Comparison of ENCODE assay signal across 9 cellular contexts in the genomic region with DNA sequence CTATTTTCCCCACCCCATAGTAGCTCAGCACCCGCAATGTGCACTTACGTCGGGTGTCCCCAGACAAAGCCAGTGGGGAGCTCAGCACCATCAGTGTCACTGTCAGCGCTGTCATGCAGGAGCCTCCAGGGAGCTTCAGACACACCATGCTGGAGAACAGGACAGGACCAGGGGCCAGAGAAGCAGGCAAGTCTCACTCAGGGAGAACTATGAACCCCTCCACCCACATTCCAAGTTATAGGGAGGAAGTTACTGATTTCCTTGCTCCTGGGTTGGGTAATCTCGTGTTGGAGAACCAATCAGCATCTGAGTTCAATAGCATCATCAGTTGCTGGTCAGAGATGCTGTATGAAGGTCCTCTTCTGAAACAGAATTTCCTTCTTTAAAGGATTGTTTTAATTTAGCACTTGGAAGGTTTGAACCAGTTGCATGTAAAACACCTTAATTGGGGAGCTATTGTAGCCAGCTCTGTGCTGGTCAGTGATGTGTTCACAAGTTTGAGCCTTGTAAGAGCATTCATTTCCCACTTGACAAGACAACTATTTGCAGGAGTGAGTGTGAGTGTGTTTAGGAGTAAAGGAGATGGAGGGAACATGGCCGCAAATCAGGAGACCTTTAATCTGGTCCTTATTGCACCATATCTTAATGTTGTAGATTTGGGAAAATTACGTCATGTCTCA. TPM values are rescaled to one million over a fixed set of nuclear protein-coding genes. Genes with fewer than 3 reads are reported as not detected.
DNase-seq lines count a peak whose midpoint lies in the region; ATAC-seq and TF ChIP-seq lines count a peak whose summit lies in the region.
"Not testable (repeated sequence)": the region's sequence is repeated elsewhere in the genome, so short reads cannot be mapped to it uniquely, and the experiment has no call there.
"Had no signal": no experiment of that assay in that cellular context is flagged by ENCODE, and none has a peak within 500 bp of the region (broad histone marks: within the 10 kb centered on the region; RNA-seq: fewer than 3 reads in every experiment).

Gene HLA-DRB1, minus strand, starts transcription at position 254 of the 680 bp plus-strand sequence. Its CDS starts 106 bp downstream, at position 148.

- H3K27ac Mint-ChIP-seq in activated naive CD8-positive, alpha-beta T cell; type B pancreatic cell: not testable (repeated sequence)

- H3K27me3 ChIP-seq in muscle layer of duodenum (ENCODE audit: low read depth, low read length) = not testable (repeated sequence)

- not testable (repeated sequence) for H3K27me3 Mint-ChIP-seq in activated naive CD8-positive, alpha-beta T cell
- peaks cover 30% of the 10 kb centered on the region for H3K27me3 Mint-ChIP-seq in type B pancreatic cell

- H3K4me3 Mint-ChIP-seq in activated naive CD8-positive, alpha-beta T cell = peak within 1 kb of the TSS; percentile 73
- not testable (repeated sequence) for H3K4me3 Mint-ChIP-seq in type B pancreatic cell

- peak within 1 kb of the TSS; percentile 92 for H3K27ac ChIP-seq in muscle layer of duodenum (ENCODE audit: low read length)

- not testable (repeated sequence) for DNase-seq in glomerular endothelial cell (ENCODE audit: extremely low read depth, low read depth, low spot score); type B pancreatic cell (ENCODE audit: extremely low spot score, unreplicated experiment)

- not testable (repeated sequence) for TF ChIP-seq CTCF in type B pancreatic cell (conservative IDR thresholded peaks at IDR 0.05)

- TF ChIP-seq POLR2A in GM10847 (IDR thresholded peaks at IDR 0.05; ENCODE audit: extremely low read depth, insufficient read length) = peak; percentile 88

- not testable (repeated sequence) for H3K9me3 Mint-ChIP-seq in activated naive CD8-positive, alpha-beta T cell (ENCODE audit: low read depth); type B pancreatic cell

- H3K4me1 Mint-ChIP-seq in activated naive CD8-positive, alpha-beta T cell (ENCODE audit: low read depth); type B pancreatic cell (ENCODE audit: unreplicated experiment): not testable (repeated sequence)

- H3K9me3 ChIP-seq in muscle layer of duodenum (ENCODE audit: control insufficient read depth in 1 of 2, low read length in 2 of 2) = not testable (repeated sequence)

- H3K36me3 ChIP-seq in muscle layer of duodenum (ENCODE audit: control insufficient read depth in 1 of 2, insufficient read depth in 2 of 2, low read length in 2 of 2) = not testable (repeated sequence)

- not testable (repeated sequence) for H3K36me3 Mint-ChIP-seq in activated naive CD8-positive, alpha-beta T cell; type B pancreatic cell

- ATAC-seq in GM21423 (IDR thresholded peaks at IDR 0.05; ENCODE audit: unreplicated experiment) = peak; percentile 94
- peak; percentile 94 for ATAC-seq in HG03196 (IDR thresholded peaks at IDR 0.05; ENCODE audit: unreplicated experiment)
- ATAC-seq in SK-N-SH treated with all-trans-retinoic acid at 6 μM for 48 hours = peak; percentile 100

- H3K4me3 ChIP-seq in muscle layer of duodenum (ENCODE audit: low read depth in 1 of 2, low read length in 2 of 2) = peak within 1 kb of the TSS; percentile 44 to 66

- H3K4me1 ChIP-seq in muscle layer of duodenum (ENCODE audit: control insufficient read depth in 1 of 2, insufficient read depth in 2 of 2, low read length in 2 of 2) = not testable (repeated sequence)

RNA-seq across cellular contexts. Expression of gene HLA-DRB1, which starts in this region (rescaled TPM):
- 12.7 and 20.4 TPM in 2 replicates for total RNA-seq in glomerular endothelial cell
- total RNA-seq in type B pancreatic cell (ENCODE audit: low replicate concordance) = 24.3 and 88.9 TPM in 2 replicates
- total RNA-seq: osteocyte had no signal
